ENCODE assay signal across 8 cellular contexts in the genomic region with DNA sequence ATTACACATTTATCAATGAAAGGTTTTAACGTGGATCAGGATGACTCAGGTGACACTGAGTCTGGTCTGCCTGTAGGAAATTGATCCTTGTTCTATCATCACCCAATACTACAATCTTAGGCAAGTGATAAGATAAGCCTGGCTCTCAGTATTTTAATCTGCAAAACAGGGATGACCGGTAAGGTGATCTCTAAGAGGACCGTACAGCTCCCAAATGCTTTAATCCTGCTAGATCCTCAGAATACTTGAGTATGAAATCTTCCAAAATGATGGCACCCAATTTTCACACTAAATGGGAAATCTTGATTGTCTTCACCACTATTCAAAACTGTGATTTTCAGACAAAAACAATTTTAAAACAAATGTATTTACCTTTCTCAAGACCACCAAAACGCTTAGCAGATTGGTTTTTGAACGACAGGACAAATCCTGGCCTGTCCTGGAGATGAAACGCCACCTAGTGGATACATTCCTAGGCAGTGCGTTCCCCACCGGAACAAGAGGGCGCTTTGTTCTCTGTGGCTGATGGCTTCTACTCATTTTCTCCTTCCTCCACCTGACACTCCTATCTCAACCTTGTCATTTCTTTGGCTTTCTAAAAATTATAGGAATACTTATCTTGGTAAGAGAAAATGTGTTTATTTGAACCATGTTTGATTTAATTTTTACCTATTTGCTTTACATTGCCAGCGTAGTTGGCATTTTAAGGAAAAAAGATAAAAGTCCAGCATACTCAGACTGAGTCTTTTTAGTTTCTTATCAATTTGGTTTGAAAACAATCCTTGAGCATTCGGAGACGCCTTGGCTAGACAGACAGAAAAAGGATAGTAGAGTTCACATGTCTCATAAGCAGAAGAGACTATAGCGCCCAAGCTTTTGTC. TPM values are rescaled to one million over a fixed set of nuclear protein-coding genes. Genes with fewer than 3 reads are reported as not detected.
DNase-seq lines count a peak whose midpoint lies in the region; TF ChIP-seq lines count a peak whose summit lies in the region.

No MANE protein-coding gene starts in this region.

- H3K4me3 Mint-ChIP-seq in MCF 10A (ENCODE audit: unreplicated experiment), result no peak overlapping the region
- no peak overlapping the region for H3K4me3 Mint-ChIP-seq in immature natural killer cell

- BruUV-seq in MCF 10A (replicated peaks; lab: Mats Ljungman, UMichigan), result no TSS peak

- no peak overlapping the region for H3K4me3 ChIP-seq in HEK293 (ENCODE audit: low read depth, low read length)

- H3K9me3 Mint-ChIP-seq in MCF 10A (ENCODE audit: unreplicated experiment) (no peaks in the 10 kb centered on the region), immature natural killer cell (no peaks in the 10 kb centered on the region)

- H3K9me3 ChIP-seq in HEK293 (ENCODE audit: control insufficient read depth, insufficient read depth, low read depth, low read length), result no peaks in the 10 kb centered on the region

- H3K27ac ChIP-seq in HEK293 (ENCODE audit: extremely low read depth, low read depth, low read length), result no peak overlapping the region

- H3K27ac Mint-ChIP-seq in MCF 10A (ENCODE audit: low read depth, unreplicated experiment) (no peak overlapping the region), immature natural killer cell (no peak overlapping the region)

- H3K4me1 ChIP-seq in HEK293 (ENCODE audit: control insufficient read depth, insufficient read depth, low read length), result no peaks in the 10 kb centered on the region

- DNase-seq in DMS 273 (lab: John Stamatoyannopoulos, UW; ENCODE audit: unreplicated experiment) (peak; percentile 81), DMS 273 treated with DMSO at 0.1 percent for 48 hours (lab: John Stamatoyannopoulos, UW) (no peak), NAMALWA (ENCODE audit: low spot score) (peak; percentile 69), UCSD-AML1 (lab: John Stamatoyannopoulos, UW; ENCODE audit: unreplicated experiment) (peak; percentile 38), MCF 10A (ENCODE audit: unreplicated experiment) (peak; percentile 72), immature natural killer cell (peak; percentile 4 to 36 (median 16))
- peak; percentile 5 to 15 (median 8) for DNase-seq in stimulated activated CD4-positive, alpha-beta T cell treated with anti-CD3 and anti-CD28 coated beads, Interleukin-1b, Interleukin-23, amount 100 ng/mL, for 24 hours (ENCODE audit: low read depth in 4 of 4, low spot score in 1 of 4)

- H3K4me1 Mint-ChIP-seq in MCF 10A (ENCODE audit: insufficient read depth, unreplicated experiment) (no peaks in the 10 kb centered on the region), immature natural killer cell (no peaks in the 10 kb centered on the region)

- POLR2A ChIA-PET in HEK293 (lab: Yijun Ruan, JAX) (no interaction called here), MCF 10A (lab: Yijun Ruan, JAX) (interaction anchor here (0.6 to 0.7 kb wide), 2 partner anchors 354 to 1071 kb away, joined by 3 to 4 read pairs; no protein-coding TSS in a partner anchor)

- no peaks in the 10 kb centered on the region for H3K27me3 Mint-ChIP-seq in MCF 10A (ENCODE audit: insufficient read depth, unreplicated experiment)
- no peaks in the 10 kb centered on the region for H3K27me3 Mint-ChIP-seq in immature natural killer cell (ENCODE audit: low read depth in 3 of 3)

- CTCF ChIA-PET in HEK293 (lab: Yijun Ruan, JAX), result interaction anchor here (0.6 to 2.6 kb wide), 21 partner anchors 9 to 1181 kb away, joined by 3 to 9 read pairs (median 4); no protein-coding TSS in a partner anchor
- CTCF ChIA-PET in MCF 10A (lab: Yijun Ruan, JAX), result interaction anchor here (0.6 to 2.3 kb wide), 54 partner anchors 9 to 1080 kb away, joined by 3 to 16 read pairs (median 4); a partner anchor contains a TSS

- peak; percentile 20; the same call in 1 of the 2 replicates for TF ChIP-seq CTCF in HEK293 (tag by site-specific recombination; IDR thresholded peaks at IDR 0.05)
- peak; percentile 78 for TF ChIP-seq CTCF in MCF 10A (IDR thresholded peaks at IDR 0.05; ENCODE audit: unreplicated experiment)

- no peaks in the 10 kb centered on the region for H3K36me3 ChIP-seq in HEK293 (ENCODE audit: control insufficient read depth in 2 of 2, insufficient read depth in 1 of 2, low read length in 2 of 2)

- H3K36me3 Mint-ChIP-seq in MCF 10A (ENCODE audit: insufficient read depth, unreplicated experiment), result no peaks in the 10 kb centered on the region
- no peaks in the 10 kb centered on the region for H3K36me3 Mint-ChIP-seq in immature natural killer cell

- intact Hi-C loops in MCF 10A (cut with micrococcal nuclease), result loop anchor here (1.0 to 5.0 kb wide), 7 partner anchors 42 to 1078 kb away; a partner anchor contains a TSS

TF ChIP-seq in HEK293, 187 proteins besides CTCF, POLR2A, EP300 and RAD21:
- peak; percentile 89 for TF ChIP-seq ZNF654 (tag by site-specific recombination; IDR thresholded peaks at IDR 0.05; ENCODE audit: low read depth)
- TF ChIP-seq ZNF660 (tag by site-specific recombination; IDR thresholded peaks at IDR 0.05), result peak; percentile 53; the same call in 1 of the 2 replicates
- no peak for TF ChIP-seq ZNF184 (tag by site-specific recombination; IDR thresholded peaks at IDR 0.05)
- no peak for TF ChIP-seq KLF1 (tag by site-specific recombination; IDR thresholded peaks at IDR 0.05)
- no peak for TF ChIP-seq SP3 (tag by site-specific recombination; IDR thresholded peaks at IDR 0.05)
- TF ChIP-seq TRIM28 (IDR thresholded peaks at IDR 0.05; ENCODE audit: borderline replicate concordance, low read length), result 0 out of 2 replicates have a peak, but pooled peaks have one; percentile 43
- peak; percentile 56; the same call in 1 of the 2 replicates for TF ChIP-seq ZNF2 (tag by site-specific recombination; IDR thresholded peaks at IDR 0.05)

RNA-seq across cellular contexts. Expression of a gene that starts 41.2 kb away (rescaled TPM):
- total RNA-seq in MCF 10A (2022), result 44.1 and 50.6 TPM in 2 replicates
- polyA plus RNA-seq in immature natural killer cell, result 1 to 10 TPM in 2 of 3 donors, under 1 TPM in 1; 0.86 to 5.4 (median 1.6) TPM
